Comparison of ENCODE assay signal across 14 cellular contexts in genomic region chr12:92602476-92602875, GRCh38.
A peak's percentile ranks its signal among the peaks of the same experiment; 100 is the strongest.
DNase-seq lines count a peak whose midpoint lies in the region; ATAC-seq, FAIRE-seq and TF ChIP-seq lines count a peak whose summit lies in the region.
"Had no signal": no experiment of that assay in that cellular context is flagged by ENCODE, and none has a peak within 500 bp of the region (broad histone marks: within the 10 kb centered on the region; RNA-seq: fewer than 3 reads in every experiment).

No MANE protein-coding gene starts in this region.

- H3K4me1 ChIP-seq in Caco-2, result peaks cover 14% of the 10 kb centered on the region

- H3K4me1 Mint-ChIP-seq in Caco-2 (ENCODE audit: low read depth, unreplicated experiment), result peaks cover 7% of the 10 kb centered on the region

- peaks cover 26% of the 10 kb centered on the region for H3K9me3 ChIP-seq in Caco-2
- H3K9me3 ChIP-seq: neutrophil had no signal

- BruUV-seq in Caco-2 (replicated peaks; lab: Mats Ljungman, UMichigan), result no TSS peak

- H3K36me3 ChIP-seq in Caco-2 (ENCODE audit: control insufficient read depth, insufficient read depth, low read length) (no peaks in the 10 kb centered on the region), bronchial epithelial cell (ENCODE audit: control insufficient read depth, insufficient read depth, low read length) (no peaks in the 10 kb centered on the region)
- H3K36me3 ChIP-seq: neutrophil, transverse colon had no signal

- CTCF ChIA-PET in Caco-2 (lab: Charles Lee), result no interaction called here

- TF ChIP-seq CTCF in Caco-2 (IDR thresholded peaks at IDR 0.05; ENCODE audit: insufficient read depth in 1 of 2, low read depth in 1 of 2, low read length in 1 of 2, severe bottlenecking in 1 of 2, unreplicated experiment in 1 of 2) (no peak), bronchial epithelial cell (IDR thresholded peaks at IDR 0.05; ENCODE audit: insufficient read depth, low read length, severe bottlenecking) (no peak), omental fat pad (IDR thresholded peaks at IDR 0.05) (no peak)

- intact Hi-C loops in Caco-2 (cut with micrococcal nuclease; ENCODE audit: unreplicated experiment), result no loop called here

- H3K4me3 ChIP-seq in Caco-2 (ENCODE audit: low read depth, low read length), result no peak overlapping the region
- H3K4me3 ChIP-seq in bronchial epithelial cell (ENCODE audit: low read depth, low read length), result no peak overlapping the region
- H3K4me3 ChIP-seq: transverse colon had no signal

- H3K4me3 Mint-ChIP-seq in Caco-2 (ENCODE audit: unreplicated experiment), result peak overlapping the region; percentile 1
- H3K4me3 Mint-ChIP-seq: activated T-cell treated with anti-CD3 and anti-CD28 coated beads, Interleukin-2, amount 50 U/mL, for 4 hours had no signal

- H3K27ac Mint-ChIP-seq in Caco-2 (ENCODE audit: unreplicated experiment), result peak overlapping the region; percentile 29

- no peak for FAIRE-seq in bronchial epithelial cell (lab: Jason Lieb, UNC)

- POLR2A ChIA-PET in Caco-2 (lab: Charles Lee), result no interaction called here

- no peaks in the 10 kb centered on the region for H3K27me3 ChIP-seq in Caco-2 (replicated peaks; ENCODE audit: control insufficient read depth, insufficient read depth, low read length)
- no peaks in the 10 kb centered on the region for H3K27me3 ChIP-seq in bronchial epithelial cell (ENCODE audit: control insufficient read depth, insufficient read depth, low read length)
- H3K27me3 ChIP-seq: neutrophil, transverse colon had no signal

- H3K27me3 Mint-ChIP-seq in Caco-2 (ENCODE audit: insufficient read depth, unreplicated experiment), result no peaks in the 10 kb centered on the region

- DNase-seq in Caco-2, result peak in 1 of 2 experiments; percentile 8
- DNase-seq in LoVo (ENCODE audit: low spot score), result peak; percentile 35
- DNase-seq in bronchial epithelial cell (ENCODE audit: low read depth), result peak; percentile 99
- no peak for DNase-seq in omental fat pad (ENCODE audit: low spot score)
- no peak for DNase-seq in NCI-H345 treated with DMSO at 0.1 percent for 48 hours (lab: John Stamatoyannopoulos, UW; ENCODE audit: unreplicated experiment)
- no peak for DNase-seq in NOMO-1 (lab: John Stamatoyannopoulos, UW; ENCODE audit: unreplicated experiment in 2 of 2)
- DNase-seq: activated T-cell treated with anti-CD3 and anti-CD28 coated beads, Interleukin-2, amount 50 U/mL, for 4 hours; GDM1; kidney glomerular epithelial cell; NCI-H748 treated with DMSO at 0.1 percent for 48 hours; transverse colon had no signal

- H3K36me3 Mint-ChIP-seq in Caco-2 (ENCODE audit: insufficient read depth, unreplicated experiment), result peaks cover 6% of the 10 kb centered on the region

- peaks cover 55% of the 10 kb centered on the region for H3K9me3 Mint-ChIP-seq in Caco-2 (ENCODE audit: unreplicated experiment)

- ATAC-seq in omental fat pad (ENCODE audit: low FRiP score) (peak; percentile 43), GM21737 (IDR thresholded peaks at IDR 0.05; ENCODE audit: unreplicated experiment) (no peak)
- ATAC-seq: activated T-cell treated with anti-CD3 and anti-CD28 coated beads, Interleukin-2, amount 50 U/mL, for 4 hours; HCT116 had no signal

Comparison
In these comparisons a context has a peak if more than half of its experiments do, and no peak if none do; other contexts are left out.
1. DNase-seq: peak in LoVo (single experiment) and bronchial epithelial cell (single experiment); none in omental fat pad (single experiment), NCI-H345 treated with DMSO at 0.1 percent for 48 hours (single experiment) and NOMO-1 (0 of 2).